ENCODE assay signal across 18 cellular contexts in the genomic region with DNA sequence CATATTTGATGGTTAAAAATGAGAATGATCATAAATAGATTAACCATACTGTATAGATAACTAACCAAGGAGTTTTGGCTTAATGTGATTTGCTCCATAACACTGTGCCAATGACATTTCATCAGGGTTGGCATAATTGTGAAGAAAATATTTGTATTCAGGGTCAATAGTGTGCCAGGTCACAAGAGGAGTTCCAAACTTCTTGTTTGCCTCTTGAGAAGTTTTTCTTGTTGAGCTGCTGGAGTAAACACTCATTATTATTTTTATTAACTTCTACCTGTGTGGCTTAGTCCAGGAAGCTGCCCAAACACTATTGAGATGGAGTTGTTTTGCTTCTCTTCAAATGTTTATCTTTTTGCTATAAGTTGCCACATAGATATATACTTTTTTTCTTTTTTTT. TPM values are rescaled to one million over a fixed set of nuclear protein-coding genes. Genes with fewer than 3 reads are reported as not detected.
A peak's percentile ranks its signal among the peaks of the same experiment; 100 is the strongest.
DNase-seq lines count a peak whose midpoint lies in the region; ATAC-seq, FAIRE-seq and TF ChIP-seq lines count a peak whose summit lies in the region.
"Had no signal": no experiment of that assay in that cellular context is flagged by ENCODE, and none has a peak within 500 bp of the region (broad histone marks: within the 10 kb centered on the region; RNA-seq: fewer than 3 reads in every experiment).

No MANE protein-coding gene starts in this region.

- intact Hi-C loops in left ventricle myocardium inferior (cut with micrococcal nuclease): no loop called here
- intact Hi-C loops in left ventricle myocardium superior (cut with micrococcal nuclease): no loop called here

- H3K9me3 Mint-ChIP-seq in astrocyte (ENCODE audit: unreplicated experiment) (no peaks in the 10 kb centered on the region), mesothelial cell of epicardium (no peaks in the 10 kb centered on the region), type B pancreatic cell (no peaks in the 10 kb centered on the region)
- H3K9me3 Mint-ChIP-seq: memory B cell; stimulated activated naive B cell treated with anti-CD40 and anti-IgM and Interleukin-4, amounts not matched to agents 10 μg/mL and 1 μg/mL and 100 μg/mL, for 72 hours had no signal

- H2AFZ ChIP-seq in astrocyte (ENCODE audit: low read depth, low read length): no peak overlapping the region
- H2AFZ ChIP-seq: hepatocyte had no signal

- H3K9ac ChIP-seq in astrocyte (ENCODE audit: low read length): no peak overlapping the region

- H3K4me3 ChIP-seq in left ventricle myocardium inferior: no peak overlapping the region
- H3K4me3 ChIP-seq in astrocyte (ENCODE audit: insufficient read depth, low read depth, low read length): no peak overlapping the region
- H3K4me3 ChIP-seq: hepatocyte had no signal

- H3K4me3 Mint-ChIP-seq in astrocyte (ENCODE audit: unreplicated experiment): peak overlapping the region; percentile 69
- no peak overlapping the region for H3K4me3 Mint-ChIP-seq in mesothelial cell of epicardium
- H3K4me3 Mint-ChIP-seq in type B pancreatic cell: no peak overlapping the region
- H3K4me3 Mint-ChIP-seq: memory B cell; stimulated activated naive B cell treated with anti-CD40 and anti-IgM and Interleukin-4, amounts not matched to agents 10 μg/mL and 1 μg/mL and 100 μg/mL, for 72 hours had no signal

- H4K20me1 ChIP-seq in astrocyte (ENCODE audit: insufficient read depth, low read length): peaks cover 98% of the 10 kb centered on the region

- H3K79me2 ChIP-seq in astrocyte (ENCODE audit: insufficient read depth, low read length): peaks cover 100% of the 10 kb centered on the region

- H3K4me1 ChIP-seq in left ventricle myocardium inferior (peaks cover 100% of the 10 kb centered on the region), astrocyte (ENCODE audit: insufficient read depth, low read length) (peaks cover 49% of the 10 kb centered on the region)

- H3K4me1 Mint-ChIP-seq in astrocyte (ENCODE audit: low read depth, unreplicated experiment): peaks cover 60% of the 10 kb centered on the region
- H3K4me1 Mint-ChIP-seq in mesothelial cell of epicardium: peaks cover 46% of the 10 kb centered on the region
- peaks cover 48% of the 10 kb centered on the region for H3K4me1 Mint-ChIP-seq in type B pancreatic cell (ENCODE audit: unreplicated experiment)

- H3K27me3 ChIP-seq in left ventricle myocardium inferior (ENCODE audit: low read depth): no peaks in the 10 kb centered on the region
- no peaks in the 10 kb centered on the region for H3K27me3 ChIP-seq in astrocyte (ENCODE audit: insufficient read depth, low read length)
- H3K27me3 ChIP-seq: hepatocyte had no signal

- H3K27me3 Mint-ChIP-seq in astrocyte (ENCODE audit: low read depth, unreplicated experiment) (no peaks in the 10 kb centered on the region), mesothelial cell of epicardium (ENCODE audit: low read depth) (no peaks in the 10 kb centered on the region), type B pancreatic cell (no peaks in the 10 kb centered on the region)
- H3K27me3 Mint-ChIP-seq: memory B cell; stimulated activated naive B cell treated with anti-CD40 and anti-IgM and Interleukin-4, amounts not matched to agents 10 μg/mL and 1 μg/mL and 100 μg/mL, for 72 hours had no signal

- H3K4me2 ChIP-seq in astrocyte (ENCODE audit: low read length): no peak overlapping the region
- H3K4me2 ChIP-seq: hepatocyte had no signal

- no peak for TF ChIP-seq CTCF in left ventricle myocardium inferior (IDR thresholded peaks at IDR 0.05; ENCODE audit: borderline replicate concordance)
- no peak for TF ChIP-seq CTCF in astrocyte (IDR thresholded peaks at IDR 0.05; ENCODE audit: insufficient read depth, low read depth, low read length)
- TF ChIP-seq CTCF in mesothelial cell of epicardium (IDR thresholded peaks at IDR 0.05; ENCODE audit: unreplicated experiment): no peak
- TF ChIP-seq CTCF in type B pancreatic cell (conservative IDR thresholded peaks at IDR 0.05): no peak
- no peak for TF ChIP-seq CTCF in omental fat pad (IDR thresholded peaks at IDR 0.05)

- DNase-seq in left ventricle myocardium inferior (no peak), left ventricle myocardium superior (no peak), astrocyte (ENCODE audit: low read depth) (no peak), mesothelial cell of epicardium (ENCODE audit: low spot score in 2 of 2, unreplicated experiment in 2 of 2) (no peak), type B pancreatic cell (ENCODE audit: extremely low spot score, unreplicated experiment) (no peak), omental fat pad (ENCODE audit: low spot score) (no peak), SHP77 (lab: John Stamatoyannopoulos, UW) (no peak)
- DNase-seq: activated T-cell treated with anti-CD3 and anti-CD28 coated beads, Interleukin-2, amount 50 U/mL, for 48 hours; DND-41; NCI-H2029 treated with DMSO at 0.1 percent for 48 hours; SIG-M5; stimulated activated CD4-positive, alpha-beta T cell treated with anti-CD3 and anti-CD28 coated beads, Interleukin-4, amount 100 ng/mL, for 24 hours; stimulated activated naive B cell treated with anti-CD40 and anti-IgM and Interleukin-4, amounts not matched to agents 10 μg/mL and 1 μg/mL and 100 μg/mL, for 72 hours had no signal

- ATAC-seq in left ventricle myocardium superior: no peak
- no peak for ATAC-seq in omental fat pad (ENCODE audit: low FRiP score)
- ATAC-seq in GM21447 (IDR thresholded peaks at IDR 0.05; ENCODE audit: unreplicated experiment): no peak
- ATAC-seq: GM12878; stimulated activated naive B cell treated with anti-CD40 and anti-IgM and Interleukin-4, amounts not matched to agents 10 μg/mL and 1 μg/mL and 100 μg/mL, for 72 hours had no signal

- H3K27ac ChIP-seq in left ventricle myocardium inferior (replicated peaks): peak overlapping the region; percentile 100
- H3K27ac ChIP-seq in astrocyte (ENCODE audit: low read depth, low read length): no peak overlapping the region

- H3K36me3 ChIP-seq in left ventricle myocardium inferior (peaks cover 7% of the 10 kb centered on the region), astrocyte (ENCODE audit: insufficient read depth, low read length) (peaks cover 25% of the 10 kb centered on the region)

- no peak overlapping the region for H3K27ac Mint-ChIP-seq in astrocyte (ENCODE audit: unreplicated experiment)
- H3K27ac Mint-ChIP-seq in mesothelial cell of epicardium: peak overlapping the region; percentile 98
- H3K27ac Mint-ChIP-seq in type B pancreatic cell: peak overlapping the region; percentile 99

- no peaks in the 10 kb centered on the region for H3K9me3 ChIP-seq in left ventricle myocardium inferior (replicated peaks)
- no peaks in the 10 kb centered on the region for H3K9me3 ChIP-seq in astrocyte (ENCODE audit: insufficient read depth, low read depth, low read length)

- H3K36me3 Mint-ChIP-seq in astrocyte (ENCODE audit: low read depth, unreplicated experiment) (peaks cover 13% of the 10 kb centered on the region), mesothelial cell of epicardium (peaks cover 7% of the 10 kb centered on the region), type B pancreatic cell (peaks cover 28% of the 10 kb centered on the region)

- no peak for FAIRE-seq in astrocyte (lab: Jason Lieb, UNC)
- FAIRE-seq: bronchial epithelial cell, GM12878 had no signal

RNA-seq across cellular contexts. Expression of a gene that starts 7.5 kb away (rescaled TPM):
- total RNA-seq in left ventricle myocardium inferior: 363 TPM
- 385 TPM for total RNA-seq in left ventricle myocardium superior
- total RNA-seq in astrocyte: 259 and 271 TPM in 2 replicates
- total RNA-seq in mesothelial cell of epicardium: 97.8 to 103 TPM (median 101 TPM) in 3 replicates
- total RNA-seq in type B pancreatic cell (ENCODE audit: low replicate concordance): 94.5 and 112 TPM in 2 replicates
- 100 to 1,000 TPM in 3 of 4 donors, 10 to 100 TPM in 1; 73.3 to 244 (median 115) TPM for total RNA-seq in omental fat pad

RNA-seq across cellular contexts. Expression of a gene that starts 14.1 kb away (rescaled TPM):
- 54.6 TPM for total RNA-seq in left ventricle myocardium inferior
- 57.8 TPM for total RNA-seq in left ventricle myocardium superior
- 87.1 and 87.6 TPM in 2 replicates for total RNA-seq in astrocyte
- 64.8 to 68.5 TPM (median 68.5 TPM) in 3 replicates for total RNA-seq in mesothelial cell of epicardium
- total RNA-seq in type B pancreatic cell (ENCODE audit: low replicate concordance): 63.4 and 75.6 TPM in 2 replicates
- 100 to 1,000 TPM in 1 of 4 donors, 10 to 100 TPM in 3; 76.3 to 104 (median 83.2) TPM for total RNA-seq in omental fat pad

RNA-seq across cellular contexts. Expression of a gene that starts 38.4 kb away (rescaled TPM):
- total RNA-seq in left ventricle myocardium inferior (1.2 TPM), left ventricle myocardium superior (0.67 TPM), astrocyte (3.4 and 10.8 TPM in 2 replicates), mesothelial cell of epicardium (9.0 to 10.5 TPM (median 10.4 TPM) in 3 replicates), type B pancreatic cell (ENCODE audit: low replicate concordance) (0.14 and 2.5 TPM in 2 replicates), omental fat pad (1 to 10 TPM; 2.7 to 6.4 (median 3.7) TPM)
- total RNA-seq: GM12878 had no signal
